ENCODE assay signal across 14 cellular contexts in genomic region chr11:12258451-12258850, GRCh38.
DNase-seq lines count a peak whose midpoint lies in the region; ATAC-seq and TF ChIP-seq lines count a peak whose summit lies in the region.
"Had no signal": no experiment of that assay in that cellular context is flagged by ENCODE, and none has a peak within 500 bp of the region (broad histone marks: within the 10 kb centered on the region; RNA-seq: fewer than 3 reads in every experiment).

No MANE protein-coding gene starts in this region.

- H3K9me3 ChIP-seq in colonic mucosa (no peaks in the 10 kb centered on the region), mucosa of descending colon (no peaks in the 10 kb centered on the region), adrenal gland (replicated peaks in 1 of 3) (no peaks in the 10 kb centered on the region)

- H3K4me3 Mint-ChIP-seq in effector memory CD8-positive, alpha-beta T cell, result no peak overlapping the region
- no peak overlapping the region for H3K4me3 Mint-ChIP-seq in activated CD8-positive, alpha-beta T cell treated with anti-CD3 and anti-CD28 coated beads, Interleukin-2, amount 10 ng/mL, durations not matched to agents 7 days and 5 days
- H3K4me3 Mint-ChIP-seq: B cell had no signal

- no peaks in the 10 kb centered on the region for H3K27me3 ChIP-seq in colonic mucosa
- no peaks in the 10 kb centered on the region for H3K27me3 ChIP-seq in adrenal gland

- POLR2A ChIA-PET in activated CD8-positive, alpha-beta T cell treated with anti-CD3 and anti-CD28 coated beads, Interleukin-2, amount 10 ng/mL, durations not matched to agents 7 days and 5 days (lab: Charles Lee), result no interaction called here

- H3K9ac ChIP-seq in colonic mucosa (ENCODE audit: low read depth in 2 of 2, low read length in 2 of 2), result no peak overlapping the region

- H3K27me3 Mint-ChIP-seq in effector memory CD8-positive, alpha-beta T cell, result no peaks in the 10 kb centered on the region
- H3K27me3 Mint-ChIP-seq in activated CD8-positive, alpha-beta T cell treated with anti-CD3 and anti-CD28 coated beads, Interleukin-2, amount 10 ng/mL, durations not matched to agents 7 days and 5 days (ENCODE audit: low read depth), result no peaks in the 10 kb centered on the region
- H3K27me3 Mint-ChIP-seq: B cell had no signal

- TF ChIP-seq POLR2A in adrenal gland (IDR thresholded peaks at IDR 0.05), result no peak

- intact Hi-C loops in colonic mucosa (cut with DNase I) (no loop called here), mucosa of descending colon (cut with DNase I, micrococcal nuclease) (no loop called here), adrenal gland (cut with DNase I) (no loop called here)

- peak overlapping the region; percentile 41 for H3K27ac ChIP-seq in colonic mucosa
- H3K27ac ChIP-seq in adrenal gland, result no peak overlapping the region

- no peaks in the 10 kb centered on the region for H3K4me1 Mint-ChIP-seq in effector memory CD8-positive, alpha-beta T cell (ENCODE audit: low read depth in 2 of 2)
- H3K4me1 Mint-ChIP-seq in activated CD8-positive, alpha-beta T cell treated with anti-CD3 and anti-CD28 coated beads, Interleukin-2, amount 10 ng/mL, durations not matched to agents 7 days and 5 days (ENCODE audit: low read depth), result no peaks in the 10 kb centered on the region
- H3K4me1 Mint-ChIP-seq: B cell had no signal

- DNase-seq in COLO829 (ENCODE audit: low spot score) (peak; percentile 67), HuH-7.5 (ENCODE audit: low spot score) (peak; percentile 44), colonic mucosa (no peak), mucosa of descending colon (no peak), adrenal gland (no peak)
- DNase-seq in effector memory CD8-positive, alpha-beta T cell, result no peak
- DNase-seq in activated CD8-positive, alpha-beta T cell treated with anti-CD3 and anti-CD28 coated beads, Interleukin-2, amount 10 ng/mL, durations not matched to agents 7 days and 5 days, result no peak
- DNase-seq: activated CD4-positive, alpha-beta T cell treated with anti-CD3 and anti-CD28 coated beads, Interleukin-2, amount 50 U/mL, for 4 hours; NCI-H1436; NCI-H524 treated with DMSO at 0.1 percent for 48 hours; T-helper 9 cell had no signal

- peak; percentile 78 for ATAC-seq in mucosa of descending colon
- ATAC-seq in HG02759 (IDR thresholded peaks at IDR 0.05; ENCODE audit: unreplicated experiment), result no peak
- ATAC-seq in effector memory CD8-positive, alpha-beta T cell (replicated peaks), result no peak
- no peak for ATAC-seq in activated CD8-positive, alpha-beta T cell treated with anti-CD3 and anti-CD28 coated beads, Interleukin-2, amount 10 ng/mL, durations not matched to agents 7 days and 5 days

- CTCF ChIA-PET in activated CD8-positive, alpha-beta T cell treated with anti-CD3 and anti-CD28 coated beads, Interleukin-2, amount 10 ng/mL, durations not matched to agents 7 days and 5 days (lab: Charles Lee), result interaction anchor here (1.2 to 1.3 kb wide), 2 partner anchors 23 to 211 kb away, joined by 3 to 5 read pairs; no protein-coding TSS in a partner anchor

- WGBS in adrenal gland, 4 donors, result 81 to 88% (median 86%) methylated on average over 3 of the region's 3 CpGs

- H3K36me3 ChIP-seq in colonic mucosa (peaks cover 4% of the 10 kb centered on the region), mucosa of descending colon (ENCODE audit: low read depth) (peaks cover 8% of the 10 kb centered on the region), adrenal gland (replicated peaks in 1 of 2) (peaks cover 0 to 15% of the 10 kb centered on the region in 2 donors)

- no peak for TF ChIP-seq CTCF in colonic mucosa (IDR thresholded peaks at IDR 0.05)
- TF ChIP-seq CTCF in mucosa of descending colon (IDR thresholded peaks at IDR 0.05), result no peak
- no peak for TF ChIP-seq CTCF in adrenal gland (IDR thresholded peaks at IDR 0.05)

- H3K4me3 ChIP-seq in colonic mucosa (no peak overlapping the region), mucosa of descending colon (no peak overlapping the region), adrenal gland (no peak overlapping the region)

- peaks cover 45% of the 10 kb centered on the region for H3K36me3 Mint-ChIP-seq in effector memory CD8-positive, alpha-beta T cell (ENCODE audit: insufficient read depth)
- peaks cover 11% of the 10 kb centered on the region for H3K36me3 Mint-ChIP-seq in activated CD8-positive, alpha-beta T cell treated with anti-CD3 and anti-CD28 coated beads, Interleukin-2, amount 10 ng/mL, durations not matched to agents 7 days and 5 days (ENCODE audit: low read depth)

- H3K9me3 Mint-ChIP-seq in effector memory CD8-positive, alpha-beta T cell, result no peaks in the 10 kb centered on the region
- H3K9me3 Mint-ChIP-seq in activated CD8-positive, alpha-beta T cell treated with anti-CD3 and anti-CD28 coated beads, Interleukin-2, amount 10 ng/mL, durations not matched to agents 7 days and 5 days (ENCODE audit: insufficient read depth), result no peaks in the 10 kb centered on the region
- H3K9me3 Mint-ChIP-seq: activated T-helper 2 cell treated with anti-CD3 and anti-CD28 coated beads, Interferon-gamma antibody, Interleukin-2, Interleukin-4, amounts not matched to agents 10 μg/mL and 5 μg/mL and 100 μg/mL, durations not matched to agents 14 hours and 24 hours and 36 hours had no signal

- H3K4me1 ChIP-seq in colonic mucosa (peaks cover 8% of the 10 kb centered on the region), mucosa of descending colon (ENCODE audit: low read depth) (peaks cover 10% of the 10 kb centered on the region), adrenal gland (replicated peaks in 1 of 2) (no peaks in the 10 kb centered on the region)

- peak overlapping the region in 1 of 2 donors; percentile 26 for H3K27ac Mint-ChIP-seq in effector memory CD8-positive, alpha-beta T cell
- H3K27ac Mint-ChIP-seq in activated CD8-positive, alpha-beta T cell treated with anti-CD3 and anti-CD28 coated beads, Interleukin-2, amount 10 ng/mL, durations not matched to agents 7 days and 5 days, result no peak overlapping the region
- H3K27ac Mint-ChIP-seq: activated T-helper 2 cell treated with anti-CD3 and anti-CD28 coated beads, Interferon-gamma antibody, Interleukin-2, Interleukin-4, amounts not matched to agents 10 μg/mL and 5 μg/mL and 100 μg/mL, durations not matched to agents 14 hours and 24 hours and 36 hours; B cell had no signal

Comparison
In these comparisons a context has a peak if more than half of its experiments do, and no peak if none do; other contexts are left out.
1. DNase-seq: peak in COLO829 (single experiment) and HuH-7.5 (single experiment); none in colonic mucosa (single experiment), mucosa of descending colon (0 of 3), effector memory CD8-positive, alpha-beta T cell (0 of 3), adrenal gland (0 of 7) and activated CD8-positive, alpha-beta T cell treated with anti-CD3 and anti-CD28 coated beads, Interleukin-2, amount 10 ng/mL, durations not matched to agents 7 days and 5 days (single experiment).